31 cellular contexts compared by ENCODE assay signal in the genomic region with DNA sequence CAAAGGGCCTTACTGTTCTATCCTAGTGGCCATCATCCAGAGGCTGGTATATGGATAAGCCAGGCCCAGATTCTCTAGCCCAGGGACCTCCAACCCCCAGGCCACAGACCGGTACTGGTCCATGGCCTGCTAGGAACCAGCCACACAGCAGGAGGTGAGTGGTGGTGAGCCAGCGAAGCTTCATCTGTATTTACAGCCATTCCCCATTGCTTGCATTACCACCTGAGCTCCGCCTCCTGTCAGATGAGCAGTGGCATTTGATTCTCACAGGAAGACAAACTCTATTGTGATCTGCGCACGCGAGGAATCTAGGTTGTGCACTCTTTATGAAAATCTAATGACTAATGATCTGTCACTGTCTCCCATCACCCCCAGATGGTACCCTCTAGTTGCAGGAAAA.
"Had no signal": no experiment of that assay in that cellular context is flagged by ENCODE, and none has a peak within 500 bp of the region (broad histone marks: within the 10 kb centered on the region; RNA-seq: fewer than 3 reads in every experiment).

No MANE protein-coding gene starts in this region.

- H3K36me3 Mint-ChIP-seq: activated CD8-positive, alpha-beta memory T cell treated with anti-CD3 and anti-CD28 coated beads, Interleukin-2, amount 10 ng/mL, durations not matched to agents 7 days and 5 days; activated naive CD4-positive, alpha-beta T cell treated with anti-CD3 and anti-CD28 coated beads, Interleukin-2, amount 50 U/mL, for 72 hours; activated naive CD8-positive, alpha-beta T cell treated with anti-CD3 and anti-CD28 coated beads for 36 hours; T-cell; WTC11 had no signal

- DNase-seq: activated CD4-positive, alpha-beta memory T cell treated with anti-CD3 and anti-CD28 coated beads, Interleukin-2, amount 10 ng/mL, durations not matched to agents 7 days and 5 days; activated CD4-positive, alpha-beta T cell treated with anti-CD3 and anti-CD28 coated beads for 1 hour; activated CD4-positive, alpha-beta T cell treated with anti-CD3 and anti-CD28 coated beads for 36 hours; activated CD4-positive, alpha-beta T cell treated with anti-CD3 and anti-CD28 coated beads for 48 hours; activated CD4-positive, alpha-beta T cell treated with anti-CD3 and anti-CD28 coated beads, Interleukin-2, amount 10 ng/mL, durations not matched to agents 7 days and 5 days; activated CD4-positive, alpha-beta T cell treated with anti-CD3 and anti-CD28 coated beads, Interleukin-2, amount 50 U/mL, for 48 hours; activated CD4-positive, CD25-positive, alpha-beta regulatory T cell; activated CD8-positive, alpha-beta memory T cell treated with anti-CD3 and anti-CD28 coated beads for 24 hours; activated CD8-positive, alpha-beta memory T cell treated with anti-CD3 and anti-CD28 coated beads, Interleukin-2, amount 10 ng/mL, durations not matched to agents 7 days and 5 days; activated CD8-positive, alpha-beta memory T cell treated with anti-CD3 and anti-CD28 coated beads, Interleukin-2, amount 50 U/mL, for 48 hours; activated CD8-positive, alpha-beta T cell treated with anti-CD3 and anti-CD28 coated beads, Interleukin-2, amount 10 ng/mL, durations not matched to agents 7 days and 5 days; activated effector memory CD4-positive, alpha-beta T cell treated with anti-CD3 and anti-CD28 coated beads, Interleukin-2, amount 50 U/mL, for 16 hours; activated gamma-delta T cell treated with Interleukin-2 at 50 U/mL for 16 hours; activated naive CD4-positive, alpha-beta T cell; activated naive CD4-positive, alpha-beta T cell treated with anti-CD3 and anti-CD28 coated beads for 36 hours; activated naive CD4-positive, alpha-beta T cell treated with anti-CD3 and anti-CD28 coated beads, Interleukin-2, amount 50 U/mL, for 16 hours; activated naive CD8-positive, alpha-beta T cell treated with anti-CD3 and anti-CD28 coated beads for 36 hours; activated T-cell treated with anti-CD3 and anti-CD28 coated beads, Interleukin-2, amount 50 U/mL, for 24 hours; activated T-cell treated with anti-CD3 and anti-CD28 coated beads, Interleukin-2, amount 50 U/mL, for 48 hours; adrenal gland; aorta; body of pancreas; central memory CD4-positive, alpha-beta T cell; T-cell; T-helper 17 cell; T1000; WERI-Rb-1 had no signal

- H3K4me3 Mint-ChIP-seq: activated CD4-positive, alpha-beta memory T cell treated with anti-CD3 and anti-CD28 coated beads, Interleukin-2, amount 10 ng/mL, durations not matched to agents 7 days and 5 days; activated CD4-positive, alpha-beta T cell treated with anti-CD3 and anti-CD28 coated beads for 36 hours; activated CD4-positive, alpha-beta T cell treated with anti-CD3 and anti-CD28 coated beads, Interleukin-2, amount 10 ng/mL, durations not matched to agents 7 days and 5 days; activated CD8-positive, alpha-beta memory T cell treated with anti-CD3 and anti-CD28 coated beads, Interleukin-2, amount 10 ng/mL, durations not matched to agents 7 days and 5 days; activated CD8-positive, alpha-beta T cell treated with anti-CD3 and anti-CD28 coated beads, Interleukin-2, amount 10 ng/mL, durations not matched to agents 7 days and 5 days; activated naive CD4-positive, alpha-beta T cell treated with anti-CD3 and anti-CD28 coated beads for 36 hours; activated naive CD8-positive, alpha-beta T cell treated with anti-CD3 and anti-CD28 coated beads for 36 hours; activated T-cell treated with anti-CD3 and anti-CD28 coated beads, Interleukin-2, amount 50 U/mL, for 24 hours; T-cell; T-helper 17 cell; WTC11 had no signal

- ATAC-seq: activated CD4-positive, alpha-beta T cell treated with anti-CD3 and anti-CD28 coated beads for 36 hours; activated CD4-positive, CD25-positive, alpha-beta regulatory T cell treated with anti-CD3 and anti-CD28 coated beads, Interleukin-2, amount 50 U/mL, for 24 hours; activated CD8-positive, alpha-beta memory T cell treated with anti-CD3 and anti-CD28 coated beads, Interleukin-2, amount 10 ng/mL, durations not matched to agents 7 days and 5 days; activated CD8-positive, alpha-beta T cell treated with anti-CD3 and anti-CD28 coated beads, Interleukin-2, amount 10 ng/mL, durations not matched to agents 7 days and 5 days; activated naive CD4-positive, alpha-beta T cell treated with anti-CD3 and anti-CD28 coated beads, Interleukin-2, amount 50 U/mL, for 72 hours; body of pancreas; T-cell; T-helper 17 cell; WTC11 had no signal

- H3K27me3 Mint-ChIP-seq: activated CD4-positive, alpha-beta T cell treated with anti-CD3 and anti-CD28 coated beads for 36 hours; activated CD4-positive, alpha-beta T cell treated with anti-CD3 and anti-CD28 coated beads, Interleukin-2, amount 10 ng/mL, durations not matched to agents 7 days and 5 days; activated naive CD8-positive, alpha-beta T cell treated with anti-CD3 and anti-CD28 coated beads for 36 hours had no signal

- H3K4me1 Mint-ChIP-seq: T-cell had no signal

- H3K27ac Mint-ChIP-seq: activated CD4-positive, alpha-beta memory T cell treated with anti-CD3 and anti-CD28 coated beads, Interleukin-2, amount 10 ng/mL, durations not matched to agents 7 days and 5 days; activated CD4-positive, alpha-beta T cell treated with anti-CD3 and anti-CD28 coated beads for 36 hours; activated CD4-positive, alpha-beta T cell treated with anti-CD3 and anti-CD28 coated beads, Interleukin-2, amount 10 ng/mL, durations not matched to agents 7 days and 5 days; activated CD8-positive, alpha-beta memory T cell treated with anti-CD3 and anti-CD28 coated beads, Interleukin-2, amount 10 ng/mL, durations not matched to agents 7 days and 5 days; activated CD8-positive, alpha-beta T cell treated with anti-CD3 and anti-CD28 coated beads, Interleukin-2, amount 10 ng/mL, durations not matched to agents 7 days and 5 days; activated naive CD4-positive, alpha-beta T cell treated with anti-CD3 and anti-CD28 coated beads for 36 hours; activated naive CD4-positive, alpha-beta T cell treated with anti-CD3 and anti-CD28 coated beads, Interleukin-2, amount 50 U/mL, for 72 hours; activated naive CD8-positive, alpha-beta T cell treated with anti-CD3 and anti-CD28 coated beads for 36 hours; activated T-cell treated with anti-CD3 and anti-CD28 coated beads, Interleukin-2, amount 50 U/mL, for 24 hours; activated T-helper 2 cell treated with anti-CD3 and anti-CD28 coated beads, Interferon-gamma antibody, Interleukin-2, Interleukin-4, amounts not matched to agents 10 μg/mL and 5 μg/mL and 100 μg/mL, durations not matched to agents 14 hours and 24 hours and 36 hours; T-cell; T-helper 17 cell; WTC11 had no signal

- H3K9me3 Mint-ChIP-seq: activated CD4-positive, alpha-beta memory T cell treated with anti-CD3 and anti-CD28 coated beads, Interleukin-2, amount 10 ng/mL, durations not matched to agents 7 days and 5 days; activated CD4-positive, alpha-beta T cell treated with anti-CD3 and anti-CD28 coated beads, Interleukin-2, amount 10 ng/mL, durations not matched to agents 7 days and 5 days; activated naive CD4-positive, alpha-beta T cell treated with anti-CD3 and anti-CD28 coated beads for 36 hours; activated naive CD4-positive, alpha-beta T cell treated with anti-CD3 and anti-CD28 coated beads, Interleukin-2, amount 50 U/mL, for 72 hours; activated naive CD8-positive, alpha-beta T cell treated with anti-CD3 and anti-CD28 coated beads for 36 hours; activated T-cell treated with anti-CD3 and anti-CD28 coated beads, Interleukin-2, amount 50 U/mL, for 24 hours; activated T-helper 2 cell treated with anti-CD3 and anti-CD28 coated beads, Interferon-gamma antibody, Interleukin-2, Interleukin-4, amounts not matched to agents 10 μg/mL and 5 μg/mL and 100 μg/mL, durations not matched to agents 14 hours and 24 hours and 36 hours; T-cell had no signal
